ENCODE assay signal across 10 cellular contexts in the genomic region with DNA sequence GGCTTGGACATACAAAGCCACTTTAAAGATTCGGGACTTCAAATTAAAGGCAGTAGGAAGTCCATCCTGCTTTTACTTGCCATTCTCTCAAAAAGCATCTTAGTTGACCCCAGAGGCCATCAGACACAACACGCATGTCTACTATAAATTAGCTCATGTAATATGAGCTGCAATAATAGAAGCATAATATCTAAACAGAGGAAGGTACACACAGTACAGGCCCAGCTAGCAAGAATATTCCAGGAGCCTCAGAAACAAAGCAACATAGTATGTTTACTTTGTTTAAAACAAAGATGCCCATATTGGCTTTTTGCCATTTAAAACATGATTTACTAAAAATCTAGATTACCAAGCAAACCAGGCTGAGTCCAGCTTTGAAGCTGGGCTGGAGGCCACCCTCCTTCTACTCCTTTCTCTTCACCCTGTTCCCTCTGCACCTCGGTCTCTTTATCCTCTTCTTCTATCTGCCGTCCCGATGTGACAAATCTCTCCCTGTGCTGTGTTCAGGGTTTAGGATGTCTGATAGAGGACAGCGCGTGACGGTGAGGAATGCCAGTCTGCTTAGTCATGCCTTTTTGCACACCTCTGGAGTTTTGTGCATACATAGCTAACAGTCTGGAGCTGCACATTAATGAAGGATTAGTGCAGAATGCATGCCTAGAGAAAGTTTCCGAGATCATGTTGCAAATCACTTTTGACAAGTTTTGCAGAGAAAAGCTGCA. TPM values are rescaled to one million over a fixed set of nuclear protein-coding genes. Genes with fewer than 3 reads are reported as not detected.
DNase-seq lines count a peak whose midpoint lies in the region; ATAC-seq and TF ChIP-seq lines count a peak whose summit lies in the region.
"Had no signal": no experiment of that assay in that cellular context is flagged by ENCODE, and none has a peak within 500 bp of the region (broad histone marks: within the 10 kb centered on the region; RNA-seq: fewer than 3 reads in every experiment).

No MANE protein-coding gene starts in this region.

- peak overlapping the region; percentile 38 to 69 for H3K27ac ChIP-seq in right atrium auricular region
- H3K27ac ChIP-seq in temporal lobe (ENCODE audit: low read depth, low read length) = peak overlapping the region; percentile 27
- H3K27ac ChIP-seq: PC-9 had no signal

- no peak overlapping the region for H3K4me3 ChIP-seq in astrocyte of the spinal cord (ENCODE audit: low read depth, low read length)
- H3K4me3 ChIP-seq in right atrium auricular region = no peak overlapping the region
- H3K4me3 ChIP-seq: PC-9 had no signal

- H3K27me3 Mint-ChIP-seq in WTC11 (ENCODE audit: low read depth) = no peaks in the 10 kb centered on the region
- H3K27me3 Mint-ChIP-seq: naive B cell had no signal

- TF ChIP-seq CTCF in astrocyte of the spinal cord (IDR thresholded peaks at IDR 0.05; ENCODE audit: low read depth, low read length) (no peak), right atrium auricular region (IDR thresholded peaks at IDR 0.05) (no peak), WTC11 (IDR thresholded peaks at IDR 0.05) (no peak)

- CTCF ChIA-PET in WTC11 (lab: Charles Lee) = interaction anchor here (0.9 kb wide), 1 partner anchor 9 kb away, joined by 3 read pairs; no protein-coding TSS in a partner anchor

- no peak for ATAC-seq in GM19452 (IDR thresholded peaks at IDR 0.05; ENCODE audit: unreplicated experiment)
- ATAC-seq in HG03039 (IDR thresholded peaks at IDR 0.05; ENCODE audit: unreplicated experiment) = no peak
- no peak for ATAC-seq in WTC11

- no peaks in the 10 kb centered on the region for H3K27me3 ChIP-seq in right atrium auricular region

- H3K9me3 Mint-ChIP-seq in WTC11 = peaks cover 8% of the 10 kb centered on the region; the same call in 1 of the 2 replicates
- H3K9me3 Mint-ChIP-seq: naive B cell had no signal

- POLR2A ChIA-PET in WTC11 (lab: Charles Lee) = no interaction called here

- no peak overlapping the region for H3K27ac Mint-ChIP-seq in WTC11
- H3K27ac Mint-ChIP-seq: naive B cell had no signal

- no peaks in the 10 kb centered on the region; the same call in 1 of the 2 replicates for H3K36me3 Mint-ChIP-seq in WTC11
- H3K36me3 Mint-ChIP-seq: naive B cell had no signal

- no peak overlapping the region for H3K4me3 Mint-ChIP-seq in WTC11
- H3K4me3 Mint-ChIP-seq: naive B cell had no signal

- peaks cover 19% of the 10 kb centered on the region for H3K4me1 Mint-ChIP-seq in WTC11
- H3K4me1 Mint-ChIP-seq: naive B cell had no signal

- in situ Hi-C loops in astrocyte of the spinal cord (cut with HindIII; ENCODE audit: low sequenced_read_pairs) = no loop called here

- H3K9me3 ChIP-seq in right atrium auricular region = no peaks in the 10 kb centered on the region

- DNase-seq in NCI-H2171 treated with DMSO at 0.1 percent for 48 hours (lab: John Stamatoyannopoulos, UW) = peak; percentile 4
- DNase-seq in NCI-H2171 (lab: John Stamatoyannopoulos, UW) = no peak
- peak; percentile 6 for DNase-seq in astrocyte of the spinal cord (ENCODE audit: low read depth, low spot score)
- no peak for DNase-seq in right atrium auricular region (ENCODE audit: low spot score)
- no peak for DNase-seq in WTC11 (ENCODE audit: low spot score)
- DNase-seq: naive B cell had no signal

- H3K36me3 ChIP-seq in right atrium auricular region = no peaks in the 10 kb centered on the region

- H3K4me1 ChIP-seq in right atrium auricular region = peaks cover 0 to 39% of the 10 kb centered on the region in 2 donors

TF ChIP-seq in WTC11, 78 proteins besides CTCF, POLR2A, EP300 and RAD21:
- TF ChIP-seq, protein P1, sequence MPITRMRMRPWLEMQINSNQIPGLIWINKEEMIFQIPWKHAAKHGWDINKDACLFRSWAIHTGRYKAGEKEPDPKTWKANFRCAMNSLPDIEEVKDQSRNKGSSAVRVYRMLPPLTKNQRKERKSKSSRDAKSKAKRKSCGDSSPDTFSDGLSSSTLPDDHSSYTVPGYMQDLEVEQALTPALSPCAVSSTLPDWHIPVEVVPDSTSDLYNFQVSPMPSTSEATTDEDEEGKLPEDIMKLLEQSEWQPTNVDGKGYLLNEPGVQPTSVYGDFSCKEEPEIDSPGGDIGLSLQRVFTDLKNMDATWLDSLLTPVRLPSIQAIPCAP (CRISPR knock-in tag; IDR thresholded peaks at IDR 0.05) = no peak
- no peak for TF ChIP-seq NR2C2 (CRISPR knock-in tag; IDR thresholded peaks at IDR 0.05)
- TF ChIP-seq ELF4 (CRISPR knock-in tag; IDR thresholded peaks at IDR 0.05; ENCODE audit: low read depth) = no peak
- no peak for TF ChIP-seq ZNF121 (CRISPR knock-in tag; IDR thresholded peaks at IDR 0.05)
- TF ChIP-seq NFATC4 (CRISPR knock-in tag; IDR thresholded peaks at IDR 0.05) = no peak
- TF ChIP-seq TEAD1 (CRISPR knock-in tag; IDR thresholded peaks at IDR 0.05) = no peak
- no peak for TF ChIP-seq ZNF263 (CRISPR knock-in tag; IDR thresholded peaks at IDR 0.05; ENCODE audit: low read depth)
- no peak for TF ChIP-seq OVOL2 (CRISPR knock-in tag; IDR thresholded peaks at IDR 0.05; ENCODE audit: borderline replicate concordance)

RNA-seq across cellular contexts. Expression of a gene that starts 28.2 kb away (rescaled TPM):
- total RNA-seq in right atrium auricular region (100 to 1,000 TPM; 114 to 197 TPM), temporal lobe (43.0 TPM), WTC11 (2021) (16.1 to 16.9 TPM (median 16.2 TPM) in 3 replicates)
- total RNA-seq: PC-9 had no signal

Comparison
In these comparisons a context has a peak if more than half of its experiments do, and no peak if none do; other contexts are left out.
1. DNase-seq: peak in NCI-H2171 treated with DMSO at 0.1 percent for 48 hours (single experiment) and astrocyte of the spinal cord (single experiment); none in NCI-H2171 (single experiment), right atrium auricular region (single experiment) and WTC11 (single experiment).